In genomic region chr7:36115448-36116321, GRCh38 we compare ENCODE assay signal across 9 cellular contexts. TPM values are rescaled to one million over a fixed set of nuclear protein-coding genes. Genes with fewer than 3 reads are reported as not detected.
A peak's percentile ranks its signal among the peaks of the same experiment; 100 is the strongest.
DNase-seq lines count a peak whose midpoint lies in the region; ATAC-seq and TF ChIP-seq lines count a peak whose summit lies in the region.
"Had no signal": no experiment of that assay in that cellular context is flagged by ENCODE, and none has a peak within 500 bp of the region (broad histone marks: within the 10 kb centered on the region; RNA-seq: fewer than 3 reads in every experiment).

No MANE protein-coding gene starts in this region.

- H3K27ac ChIP-seq in thyroid gland: no peak overlapping the region
- H3K27ac ChIP-seq: KMS-11 had no signal

- peak; percentile 99 for ATAC-seq in GM21423 (IDR thresholded peaks at IDR 0.05; ENCODE audit: unreplicated experiment)

- DNase-seq in COR-L47 (lab: John Stamatoyannopoulos, UW) (peak; percentile 5), HS-27A (ENCODE audit: low read depth) (peak; percentile 94), dermis microvascular lymphatic vessel endothelial cell (ENCODE audit: low read depth in 2 of 2) (peak; percentile 17 to 83), occipital lobe (lab: John Stamatoyannopoulos, UW) (peak; percentile 82), thyroid gland (peak; percentile 13 to 30), cortex of kidney (lab: John Stamatoyannopoulos, UW) (no peak)
- peak; percentile 64 to 67 for DNase-seq in activated CD4-positive, alpha-beta T cell treated with anti-CD3 and anti-CD28 coated beads for 4 hours

- H3K9me3 ChIP-seq in thyroid gland: no peaks in the 10 kb centered on the region

- no peak overlapping the region for H3K4me3 ChIP-seq in thyroid gland (replicated peaks in 1 of 3)

- WGBS in thyroid gland, 2 donors: 70 to 80% methylated on average over 9 of the region's 9 CpGs

- H3K36me3 ChIP-seq in thyroid gland: no peaks in the 10 kb centered on the region

- no peak for TF ChIP-seq CTCF in thyroid gland (IDR thresholded peaks at IDR 0.05)

- no peaks in the 10 kb centered on the region for H3K27me3 ChIP-seq in thyroid gland

- intact Hi-C loops in thyroid gland (cut with DNase I): no loop called here

- TF ChIP-seq POLR2A in thyroid gland (IDR thresholded peaks at IDR 0.05): no peak

- peaks cover 0 to 18% of the 10 kb centered on the region in 2 donors for H3K4me1 ChIP-seq in thyroid gland

RNA-seq across cellular contexts. Expression of gene EEPD1, which starts 37.4 kb away (rescaled TPM):
- total RNA-seq in dermis microvascular lymphatic vessel endothelial cell (1.0 and 1.3 TPM in 2 replicates), occipital lobe (27.8 TPM), thyroid gland (1 to 10 TPM; 2.2 to 9.3 (median 6.2) TPM)
